In the genomic region with DNA sequence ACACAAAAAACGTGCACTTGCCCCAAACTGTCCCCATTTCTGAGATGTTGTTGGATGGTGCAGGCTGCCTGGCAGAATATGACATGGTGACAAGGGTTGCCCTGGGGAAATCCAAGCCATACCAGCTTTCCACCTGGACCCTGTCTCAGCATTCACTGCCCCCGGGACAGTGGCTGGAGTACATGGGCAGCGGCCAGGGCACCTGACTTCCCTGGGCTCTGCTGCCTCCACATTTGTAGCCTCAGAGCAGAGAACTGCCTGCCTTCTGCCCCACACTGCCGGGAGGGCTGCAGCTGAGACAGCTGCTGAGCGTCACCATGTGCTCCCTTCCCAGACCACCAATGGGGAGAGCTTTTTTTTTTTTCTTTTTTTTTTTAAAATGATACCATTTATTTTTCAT, we compare ENCODE assay signal across 21 cellular contexts.
"Had no signal": no experiment of that assay in that cellular context is flagged by ENCODE, and none has a peak within 500 bp of the region (broad histone marks: within the 10 kb centered on the region; RNA-seq: fewer than 3 reads in every experiment).

No MANE protein-coding gene starts in this region.

- H3K9me3 Mint-ChIP-seq: dendritic cell treated with granulocyte-macrophage colony-stimulating factor and Interleukin-4, amounts not matched to agents 40 ng/mL and 50 ng/mL, for 4 days; effector memory CD8-positive, alpha-beta T cell; memory B cell; mesothelial cell of epicardium; natural killer cell treated with Interleukin-12 subunit alpha and Interleukin-12 subunit beta and Interleukin-15 and Interleukin-18, amount 100 ng/mL, for 72 hours; neural progenitor cell had no signal

- DNase-seq: cerebellar nuclear complex; effector memory CD8-positive, alpha-beta T cell; esophagus squamous epithelium; foreskin fibroblast; hypothalamus; kidney glomerular epithelial cell; lower lobe of right lung; occipital lobe; stimulated activated CD4-positive, alpha-beta T cell treated with anti-CD3 and anti-CD28 coated beads, Interleukin-2, amount 100 ng/mL, for 48 hours; stimulated activated naive CD4-positive, alpha-beta T cell treated with Interleukin-2 at 50 U/mL for 16 hours; trophoblast cell had no signal

- H3K4me1 Mint-ChIP-seq: memory B cell had no signal

- H3K4me3 Mint-ChIP-seq: dendritic cell treated with granulocyte-macrophage colony-stimulating factor and Interleukin-4, amounts not matched to agents 40 ng/mL and 50 ng/mL, for 4 days; effector memory CD8-positive, alpha-beta T cell; memory B cell; mesothelial cell of epicardium; natural killer cell treated with Interleukin-12 subunit alpha and Interleukin-12 subunit beta and Interleukin-15 and Interleukin-18, amount 100 ng/mL, for 72 hours; neural progenitor cell had no signal

- H3K4me1 ChIP-seq: lower lobe of right lung, neural progenitor cell, parathyroid adenoma, prostate gland had no signal

- H3K27ac Mint-ChIP-seq: dendritic cell treated with granulocyte-macrophage colony-stimulating factor and Interleukin-4, amounts not matched to agents 40 ng/mL and 50 ng/mL, for 4 days; effector memory CD8-positive, alpha-beta T cell; memory B cell; mesothelial cell of epicardium; natural killer cell treated with Interleukin-12 subunit alpha and Interleukin-12 subunit beta and Interleukin-15 and Interleukin-18, amount 100 ng/mL, for 72 hours; neural progenitor cell had no signal

- H3K36me3 ChIP-seq: esophagus squamous epithelium, lower lobe of right lung, neural progenitor cell, prostate gland had no signal

- H3K36me3 Mint-ChIP-seq: memory B cell; mesothelial cell of epicardium; natural killer cell treated with Interleukin-12 subunit alpha and Interleukin-12 subunit beta and Interleukin-15 and Interleukin-18, amount 100 ng/mL, for 72 hours; neural progenitor cell had no signal

- H3K9me3 ChIP-seq: esophagus squamous epithelium, lower lobe of right lung, prostate gland had no signal

- H3K27ac ChIP-seq: epithelial cell of prostate, neural progenitor cell, parathyroid adenoma, prostate gland had no signal

- H2AFZ ChIP-seq: neural progenitor cell, parathyroid adenoma had no signal

- H3K4me2 ChIP-seq: neural progenitor cell, smooth muscle cell had no signal

- H3K4me3 ChIP-seq: esophagus squamous epithelium, lower lobe of right lung, neural progenitor cell, prostate gland, smooth muscle cell had no signal

- H3K27me3 Mint-ChIP-seq: memory B cell had no signal

- H3K27me3 ChIP-seq: esophagus squamous epithelium, neural progenitor cell had no signal

- H3K9ac ChIP-seq: neural progenitor cell, parathyroid adenoma had no signal

- ATAC-seq: effector memory CD8-positive, alpha-beta T cell; left lobe of liver; natural killer cell treated with Interleukin-12 subunit alpha and Interleukin-12 subunit beta and Interleukin-15 and Interleukin-18, amount 100 ng/mL, for 72 hours had no signal
